In the genomic region with DNA sequence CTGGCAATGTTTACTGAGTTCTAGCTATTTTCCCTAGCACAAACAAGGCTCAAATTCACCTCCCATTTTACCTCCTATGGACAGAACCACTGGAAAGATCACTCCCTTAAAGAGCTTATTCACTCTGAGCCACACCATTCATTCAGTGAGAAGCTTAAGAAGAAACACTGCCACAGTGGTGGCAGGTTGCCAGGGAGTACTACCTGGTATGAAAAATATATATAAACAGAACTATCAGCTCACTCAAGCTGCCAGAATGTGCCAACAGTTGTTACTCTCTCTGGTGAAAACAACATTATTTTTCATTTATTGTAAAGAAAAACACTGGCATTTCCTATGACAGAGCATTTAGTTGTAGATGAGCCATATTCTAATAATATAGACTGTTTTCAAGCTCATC, we compare ENCODE assay signal across 16 cellular contexts. TPM values are rescaled to one million over a fixed set of nuclear protein-coding genes. Genes with fewer than 3 reads are reported as not detected.
"Had no signal": no experiment of that assay in that cellular context is flagged by ENCODE, and none has a peak within 500 bp of the region (broad histone marks: within the 10 kb centered on the region; RNA-seq: fewer than 3 reads in every experiment).

No MANE protein-coding gene starts in this region.

RNA-seq across cellular contexts. Expression of a gene that starts 31.2 kb away (rescaled TPM):
- total RNA-seq: activated CD4-positive, alpha-beta memory T cell treated with anti-CD3 and anti-CD28 coated beads, Interleukin-2, amount 10 ng/mL, durations not matched to agents 7 days and 5 days; activated CD4-positive, alpha-beta T cell treated with anti-CD3 and anti-CD28 coated beads for 36 hours; activated CD4-positive, alpha-beta T cell treated with anti-CD3 and anti-CD28 coated beads, Interleukin-2, amount 10 ng/mL, durations not matched to agents 7 days and 5 days; activated CD8-positive, alpha-beta memory T cell treated with anti-CD3 and anti-CD28 coated beads, Interleukin-2, amount 10 ng/mL, durations not matched to agents 7 days and 5 days; activated CD8-positive, alpha-beta T cell treated with anti-CD3 and anti-CD28 coated beads, Interleukin-2, amount 10 ng/mL, durations not matched to agents 7 days and 5 days; activated naive CD4-positive, alpha-beta T cell treated with anti-CD3 and anti-CD28 coated beads, Interleukin-2, amount 50 U/mL, for 72 hours; activated naive CD8-positive, alpha-beta T cell treated with anti-CD3 and anti-CD28 coated beads for 36 hours; activated T-helper 2 cell treated with anti-CD3 and anti-CD28 coated beads, Interferon-gamma antibody, Interleukin-2, Interleukin-4, amounts not matched to agents 10 μg/mL and 5 μg/mL and 100 μg/mL, durations not matched to agents 14 hours and 24 hours and 36 hours; adrenal gland; aorta; astrocyte; cardiac muscle cell; chondrocyte; T-helper 1 cell treated with Interleukin-12 subunit alpha and Interleukin-12 subunit beta and Interleukin-4 antibody, amounts not matched to agents 30 ng/mL and 1 ng/mL, for 36 hours; T-helper 17 cell; T-helper 2 cell treated with Interferon-gamma antibody and Interleukin-4, amounts not matched to agents 100 ng/mL and 5 ng/mL, for 36 hours had no signal
- polyA plus RNA-seq: adrenal gland, aorta, cardiac muscle cell had no signal
